ENCODE assay signal across 27 cellular contexts in genomic region chr4:70628444-70628843, GRCh38. TPM values are rescaled to one million over a fixed set of nuclear protein-coding genes. Genes with fewer than 3 reads are reported as not detected.
A peak's percentile ranks its signal among the peaks of the same experiment; 100 is the strongest.
DNase-seq lines count a peak whose midpoint lies in the region; ATAC-seq, FAIRE-seq and TF ChIP-seq lines count a peak whose summit lies in the region.
"Had no signal": no experiment of that assay in that cellular context is flagged by ENCODE, and none has a peak within 500 bp of the region (broad histone marks: within the 10 kb centered on the region; RNA-seq: fewer than 3 reads in every experiment).

TSS of gene ENAM (plus strand) at chr4:70628744. CDS start at chr4:70629501, 757 bp downstream.

- peaks cover 7% of the 10 kb centered on the region for H3K27me3 Mint-ChIP-seq in activated CD8-positive, alpha-beta memory T cell treated with anti-CD3 and anti-CD28 coated beads, Interleukin-2, amount 10 ng/mL, durations not matched to agents 7 days and 5 days

- H3K9me3 Mint-ChIP-seq in activated CD8-positive, alpha-beta memory T cell treated with anti-CD3 and anti-CD28 coated beads, Interleukin-2, amount 10 ng/mL, durations not matched to agents 7 days and 5 days (ENCODE audit: low read depth), result no peaks in the 10 kb centered on the region
- H3K9me3 Mint-ChIP-seq: CD4-positive, alpha-beta memory T cell had no signal

- H3K4me3 ChIP-seq in GM23248, result no peak within 1 kb of the TSS
- H3K4me3 ChIP-seq in HCT116 (replicated peaks in 1 of 2; ENCODE audit: low read depth in 1 of 2, low read length in 2 of 2), result no peak within 1 kb of the TSS
- H3K4me3 ChIP-seq in K562, result no peak within 1 kb of the TSS
- H3K4me3 ChIP-seq in parathyroid adenoma (ENCODE audit: low read depth, low read length), result no peak within 1 kb of the TSS
- H3K4me3 ChIP-seq: MG63 had no signal

- in situ Hi-C loops in GM23248 (cut with MboI) (no loop called here), K562 (cut with MboI) (no loop called here)

- H2AFZ ChIP-seq in GM23248, result peak within 1 kb of the TSS; percentile 28; the same call in 1 of the 2 replicates
- H2AFZ ChIP-seq in HCT116 (ENCODE audit: low read depth, low read length, poor library complexity, severe bottlenecking), result peak within 1 kb of the TSS; percentile 50
- peak within 1 kb of the TSS; percentile 45 for H2AFZ ChIP-seq in K562 (ENCODE audit: low read depth, low read length)
- peak within 1 kb of the TSS; percentile 1 for H2AFZ ChIP-seq in parathyroid adenoma

- no peaks in the 10 kb centered on the region for H3K9me2 ChIP-seq in GM23248 (ENCODE audit: insufficient read depth)
- H3K9me2 ChIP-seq in HCT116 (ENCODE audit: insufficient read depth), result no peaks in the 10 kb centered on the region

- no peaks in the 10 kb centered on the region for H3K36me3 ChIP-seq in GM23248 (ENCODE audit: low read depth)
- H3K36me3 ChIP-seq in HCT116 (ENCODE audit: control insufficient read depth in 1 of 2, insufficient read depth in 2 of 2, low read length in 2 of 2), result no peaks in the 10 kb centered on the region
- H3K36me3 ChIP-seq in K562 (ENCODE audit: control insufficient read depth, insufficient read depth, low read length), result no peaks in the 10 kb centered on the region
- no peaks in the 10 kb centered on the region for H3K36me3 ChIP-seq in parathyroid adenoma (ENCODE audit: control insufficient read depth, insufficient read depth, low read length)
- H3K36me3 ChIP-seq: MG63 had no signal

- H3K27me3 ChIP-seq in GM23248 (replicated peaks; ENCODE audit: insufficient read depth) (no peaks in the 10 kb centered on the region), HCT116 (ENCODE audit: insufficient read depth, low read length) (no peaks in the 10 kb centered on the region), K562 (ENCODE audit: control insufficient read depth in 2 of 2, insufficient read depth in 2 of 2, low read length in 2 of 2) (no peaks in the 10 kb centered on the region), parathyroid adenoma (ENCODE audit: control insufficient read depth, insufficient read depth, low read length) (no peaks in the 10 kb centered on the region)
- H3K27me3 ChIP-seq: MG63 had no signal

- intact Hi-C loops in HCT116 (cut with micrococcal nuclease), result no loop called here
- intact Hi-C loops in K562 (cut with micrococcal nuclease), result no loop called here

- POLR2A ChIA-PET in HCT116 (lab: Charles Lee), result no interaction called here
- POLR2A ChIA-PET in K562 (lab: Yijun Ruan, JAX), result no interaction called here

- H4K20me1 ChIP-seq in GM23248 (ENCODE audit: insufficient read depth) (no peaks in the 10 kb centered on the region), HCT116 (ENCODE audit: insufficient read depth) (no peaks in the 10 kb centered on the region), K562 (replicated peaks; ENCODE audit: control insufficient read depth, insufficient read depth, low read length) (no peaks in the 10 kb centered on the region)

- TF ChIP-seq CTCF in HCT116 (IDR thresholded peaks at IDR 0.05 in 2 of 3, conservative IDR thresholded peaks at IDR 0.05 in 1 of 3; ENCODE audit: borderline replicate concordance in 1 of 3, insufficient read depth in 1 of 3, low read depth in 2 of 3, low read length in 2 of 3), result no peak
- TF ChIP-seq CTCF in K562 (IDR thresholded peaks at IDR 0.05 in 2 of 3, conservative IDR thresholded peaks at IDR 0.05 in 1 of 3; ENCODE audit: insufficient read depth in 2 of 3, low read depth in 1 of 3, low read length in 3 of 3), result no peak
- TF ChIP-seq CTCF in parathyroid adenoma (IDR thresholded peaks at IDR 0.05), result no peak

- no peak within 1 kb of the TSS for H3K27ac ChIP-seq in GM23248
- no peak within 1 kb of the TSS for H3K27ac ChIP-seq in HCT116 (ENCODE audit: low read depth, low read length)
- no peak within 1 kb of the TSS for H3K27ac ChIP-seq in K562 (ENCODE audit: extremely low read depth, low read depth, low read length)
- no peak within 1 kb of the TSS for H3K27ac ChIP-seq in parathyroid adenoma
- H3K27ac ChIP-seq: RWPE1 had no signal

- H3K36me3 Mint-ChIP-seq in activated CD8-positive, alpha-beta memory T cell treated with anti-CD3 and anti-CD28 coated beads, Interleukin-2, amount 10 ng/mL, durations not matched to agents 7 days and 5 days, result no peaks in the 10 kb centered on the region
- H3K36me3 Mint-ChIP-seq: CD4-positive, alpha-beta memory T cell had no signal

- BruUV-seq in HCT116 (replicated peaks; lab: Mats Ljungman, UMichigan), result no TSS peak
- BruUV-seq in K562 (replicated peaks; lab: Mats Ljungman, UMichigan), result no TSS peak

- H3K27ac Mint-ChIP-seq in activated CD8-positive, alpha-beta memory T cell treated with anti-CD3 and anti-CD28 coated beads, Interleukin-2, amount 10 ng/mL, durations not matched to agents 7 days and 5 days, result no peak within 1 kb of the TSS
- H3K27ac Mint-ChIP-seq: CD4-positive, alpha-beta memory T cell had no signal

- no peaks in the 10 kb centered on the region for H3K79me2 ChIP-seq in GM23248 (ENCODE audit: insufficient read depth)
- H3K79me2 ChIP-seq in HCT116 (ENCODE audit: insufficient read depth, low read length), result no peaks in the 10 kb centered on the region
- no peaks in the 10 kb centered on the region for H3K79me2 ChIP-seq in K562 (ENCODE audit: control insufficient read depth, insufficient read depth, low read length)
- no peaks in the 10 kb centered on the region for H3K79me2 ChIP-seq in parathyroid adenoma

- H3K4me2 ChIP-seq in GM23248 (ENCODE audit: unreplicated experiment) (no peak within 1 kb of the TSS), HCT116 (ENCODE audit: low read length) (no peak within 1 kb of the TSS), K562 (ENCODE audit: insufficient read depth, low read length) (no peak within 1 kb of the TSS), parathyroid adenoma (ENCODE audit: low read length) (no peak within 1 kb of the TSS)

- CTCF ChIA-PET in HCT116 (lab: Charles Lee) (no interaction called here), K562 (lab: Yijun Ruan, JAX; ENCODE audit: low intra/inter-chr PET ratio) (no interaction called here)
- CTCF ChIA-PET in activated CD8-positive, alpha-beta memory T cell treated with anti-CD3 and anti-CD28 coated beads, Interleukin-2, amount 10 ng/mL, durations not matched to agents 7 days and 5 days (lab: Charles Lee), result interaction anchor here (1.7 kb wide), 1 partner anchor 9 kb away, joined by 5 read pairs; no protein-coding TSS in a partner anchor

- TF ChIP-seq POLR2A in HCT116 (IDR thresholded peaks at IDR 0.05; ENCODE audit: borderline replicate concordance, extremely low read depth, insufficient read depth, insufficient read length), result no peak
- no peak for TF ChIP-seq POLR2A in K562 (conservative IDR thresholded peaks at IDR 0.05)

- ATAC-seq in HCT116, result no peak
- ATAC-seq in K562, result no peak
- ATAC-seq in GM21360 (IDR thresholded peaks at IDR 0.05; ENCODE audit: unreplicated experiment), result no peak
- no peak for ATAC-seq in GM18867 (IDR thresholded peaks at IDR 0.05; ENCODE audit: unreplicated experiment)
- no peak for ATAC-seq in activated CD8-positive, alpha-beta memory T cell treated with anti-CD3 and anti-CD28 coated beads, Interleukin-2, amount 10 ng/mL, durations not matched to agents 7 days and 5 days
- ATAC-seq: HepG2, Panc1 had no signal

- no peak for TF ChIP-seq EP300 in K562 (IDR thresholded peaks at IDR 0.05; ENCODE audit: low read length)

- H3K9me3 ChIP-seq in GM23248 (ENCODE audit: low read depth), result no peaks in the 10 kb centered on the region
- H3K9me3 ChIP-seq in HCT116 (ENCODE audit: control insufficient read depth in 1 of 2, insufficient read depth in 1 of 2, low read depth in 1 of 2, low read length in 2 of 2), result no peaks in the 10 kb centered on the region
- no peaks in the 10 kb centered on the region for H3K9me3 ChIP-seq in K562 (replicated peaks; ENCODE audit: control insufficient read depth, insufficient read depth, low read depth, low read length)
- no peaks in the 10 kb centered on the region for H3K9me3 ChIP-seq in parathyroid adenoma (ENCODE audit: control insufficient read depth, low read length)
- H3K9me3 ChIP-seq: MG63 had no signal

- H3K9me1 ChIP-seq in K562 (ENCODE audit: control insufficient read depth, insufficient read depth, low read length), result no peaks in the 10 kb centered on the region

- no peak within 1 kb of the TSS for H3K4me3 Mint-ChIP-seq in activated CD8-positive, alpha-beta memory T cell treated with anti-CD3 and anti-CD28 coated beads, Interleukin-2, amount 10 ng/mL, durations not matched to agents 7 days and 5 days
- H3K4me3 Mint-ChIP-seq: CD4-positive, alpha-beta memory T cell had no signal

- H3K9ac ChIP-seq in GM23248 (no peak within 1 kb of the TSS), HCT116 (ENCODE audit: low read length) (no peak within 1 kb of the TSS), K562 (ENCODE audit: insufficient read depth in 1 of 2, low read depth in 2 of 2, low read length in 2 of 2) (no peak within 1 kb of the TSS), parathyroid adenoma (no peak within 1 kb of the TSS)

- RAD21 ChIA-PET in HCT116 (lab: Charles Lee; ENCODE audit: low non-redundant PET in 1 of 2, low total read pairs in 2 of 2, uncharacterized antibody in 2 of 2, unreplicated experiment in 2 of 2), result no interaction called here

- TF ChIP-seq RAD21 in HCT116 (IDR thresholded peaks at IDR 0.05; ENCODE audit: low read depth), result no peak
- no peak for TF ChIP-seq RAD21 in K562 (CRISPR knock-in tag; conservative IDR thresholded peaks at IDR 0.05 in 1 of 2, IDR thresholded peaks at IDR 0.05 in 1 of 2)

- 76 to 80% methylated on average over 2 of the region's 2 CpGs for WGBS in GM23248 (ENCODE audit: low coverage in 1 of 2, low lambda C conversion rate in 2 of 2, missing lambda C conversion rate in 2 of 2), 2 experiments
- 18% methylated on average over 2 of the region's 2 CpGs for WGBS in K562 (ENCODE audit: insufficient coverage, low coverage, missing lambda C conversion rate)

- no peak for FAIRE-seq in K562 (lab: Jason Lieb, UNC)
- FAIRE-seq: G401.6, H54, HepG2 had no signal

- no peaks in the 10 kb centered on the region for H3F3A ChIP-seq in GM23248 (ENCODE audit: insufficient read depth)

- no peak for DNase-seq in GM23248
- DNase-seq in HCT116 (ENCODE audit: low read depth, low spot score), result no peak
- DNase-seq in K562 (ENCODE audit: extremely low read depth in 1 of 4, low spot score in 3 of 4), result no peak
- no peak for DNase-seq in activated CD8-positive, alpha-beta memory T cell treated with anti-CD3 and anti-CD28 coated beads, Interleukin-2, amount 10 ng/mL, durations not matched to agents 7 days and 5 days
- DNase-seq: C1 segment of cervical spinal cord; CD4-positive, alpha-beta memory T cell; COR-L47; KBM-7; MG63; NCI-H1105 treated with DMSO at 0.1 percent for 48 hours; NCI-H146; NCI-H2029; NCI-H446; NCI-H524 treated with DMSO at 0.1 percent for 48 hours; NCI-H774; SHP77 had no signal

- peaks cover 5% of the 10 kb centered on the region for H3K4me1 Mint-ChIP-seq in activated CD8-positive, alpha-beta memory T cell treated with anti-CD3 and anti-CD28 coated beads, Interleukin-2, amount 10 ng/mL, durations not matched to agents 7 days and 5 days

- 0 out of 2 replicates have a peak, but pooled peaks cover 8% of the 10 kb centered on the region for H3K4me1 ChIP-seq in GM23248 (ENCODE audit: insufficient read depth)
- H3K4me1 ChIP-seq in HCT116 (ENCODE audit: control insufficient read depth in 1 of 2, insufficient read depth in 2 of 2, low read length in 2 of 2), result peaks cover 12 to 21% of the 10 kb centered on the region in 2 experiments
- H3K4me1 ChIP-seq in K562 (replicated peaks in 1 of 2; ENCODE audit: control insufficient read depth in 2 of 2, insufficient read depth in 2 of 2, low read length in 2 of 2), result no peaks in the 10 kb centered on the region; a peak in 1 of 5 replicates
- H3K4me1 ChIP-seq in parathyroid adenoma, result no peaks in the 10 kb centered on the region

RNA-seq across cellular contexts. Expression of gene ENAM, which starts in this region (rescaled TPM):
- not detected in 2 replicates for total RNA-seq in GM23248 (2014; rRNA removed; shearing (Covaris generic))
- polyA plus RNA-seq in GM23248 (2016; fragmentation: Nextera tagmentation; extraction: Ambion mirVana), result not detected in 2 replicates
- not detected for total RNA-seq in HCT116 (2021; ENCODE audit: unreplicated experiment)
- not detected in 2 replicates for polyA plus RNA-seq in HCT116 (2012)
- not detected in 2 replicates for total RNA-seq in K562 (2011; cell fraction: chromatin; rRNA removed; ENCODE audit: low replicate concordance)
- not detected in 2 replicates for total RNA-seq in K562 (2011; cell fraction: nucleolus; rRNA removed)
- total RNA-seq in K562 (2011; cell fraction: nucleoplasm; rRNA removed), result not detected in 2 replicates
- total RNA-seq in K562 (2014; rRNA removed), result 0.09 TPM in 1 of 2 replicates, not detected in the other
- 0.13 TPM in 1 of 2 replicates, not detected in the other for total RNA-seq in K562 (2014; rRNA removed; fragmentation: Illumina TruSeq; extraction: Trizol)
- total RNA-seq in K562 (2015; rRNA removed; fragmentation: Illumina TruSeq; extraction: Trizol), result 0.04 and 0.08 TPM in 2 replicates
- total RNA-seq in K562 (2021), result 0.04 TPM in 1 of 2 replicates, not detected in the other
- polyA plus RNA-seq in K562 (2011; rRNA removed), result not detected in 2 replicates
- polyA plus RNA-seq in K562 (2011; cell fraction: cytosol; rRNA removed), result not detected in 2 replicates
- polyA plus RNA-seq in K562 (2011; cell fraction: nucleus; rRNA removed), result not detected in 2 replicates
- 0.07 TPM in 1 of 2 replicates, not detected in the other for polyA plus RNA-seq in K562 (2012)
- not detected in 2 replicates for polyA plus RNA-seq in K562 (2014; fragmentation: Illumina TruSeq; extraction: Trizol)
- not detected for polyA plus RNA-seq in K562 (2014; fragmentation: Nextera tagmentation; extraction: Ambion mirVana)
- polyA plus RNA-seq in K562 (2014; rRNA removed), result not detected in 2 replicates
- polyA minus RNA-seq in K562 (2011; rRNA and poly(A)+ RNA removed), result not detected in 2 replicates
- polyA minus RNA-seq in K562 (2011; cell fraction: cytosol; rRNA and poly(A)+ RNA removed), result not detected in 2 replicates
- polyA minus RNA-seq in K562 (2011; cell fraction: nucleus; rRNA and poly(A)+ RNA removed), result not detected in 2 replicates
- total RNA-seq in activated CD8-positive, alpha-beta memory T cell treated with anti-CD3 and anti-CD28 coated beads, Interleukin-2, amount 10 ng/mL, durations not matched to agents 7 days and 5 days, result not detected
- total RNA-seq: A673; CD4-positive, alpha-beta memory T cell; HepG2; HT1080; SK-MEL-5 had no signal
- polyA plus RNA-seq: CD4-positive, alpha-beta memory T cell; HepG2 had no signal
